ENCODE assay signal across 30 cellular contexts in the genomic region with DNA sequence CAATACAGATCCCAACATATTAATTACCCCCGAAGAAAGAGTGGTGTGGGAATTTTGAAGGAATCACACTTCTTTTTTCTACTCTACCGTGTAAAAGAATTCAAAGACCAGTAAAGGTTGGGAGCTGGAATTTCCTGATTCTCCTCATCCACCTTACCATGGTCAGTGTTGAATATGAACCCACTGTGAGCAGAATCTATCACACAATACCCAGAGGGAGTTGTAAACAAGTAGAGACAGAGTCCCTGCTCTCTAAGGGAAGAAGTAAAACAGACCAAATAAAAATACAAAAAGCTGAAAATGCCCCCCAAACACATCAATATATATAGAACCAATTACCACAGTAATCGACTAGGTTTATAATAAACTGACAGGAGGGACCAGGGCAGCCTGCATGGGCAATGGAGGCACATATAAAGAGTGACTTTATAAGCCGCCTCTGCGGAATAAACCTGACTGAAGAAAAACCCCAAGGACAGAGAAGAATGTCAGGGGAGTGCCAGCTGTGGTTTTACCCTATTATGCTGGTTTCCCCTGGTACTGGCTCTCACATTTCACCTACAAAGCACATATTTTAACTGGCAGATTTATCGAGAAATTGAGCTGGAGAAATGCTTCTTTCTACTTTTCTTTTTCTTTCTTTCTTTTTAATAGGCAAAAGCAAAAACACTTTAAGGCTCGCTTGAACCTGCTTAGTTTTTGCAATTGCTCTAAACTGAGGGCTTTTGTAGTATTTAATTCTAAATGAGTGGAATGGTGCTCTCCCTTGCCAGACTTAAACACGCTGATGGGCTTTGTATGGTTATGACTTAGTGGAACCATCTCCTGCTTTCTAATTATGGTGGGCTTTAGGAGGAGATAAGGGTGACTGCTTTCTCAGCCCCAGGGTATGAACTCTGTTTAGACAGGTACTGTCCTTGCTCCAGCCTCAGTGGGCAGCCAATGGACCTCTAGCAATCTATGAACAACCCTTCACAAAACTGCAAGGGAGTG.
"Had no signal": no experiment of that assay in that cellular context is flagged by ENCODE, and none has a peak within 500 bp of the region (broad histone marks: within the 10 kb centered on the region; RNA-seq: fewer than 3 reads in every experiment).

No MANE protein-coding gene starts in this region.

- H3K9me3 Mint-ChIP-seq: activated B cell treated with CpG ODN at 0.5 μM for 24 hours; activated naive CD8-positive, alpha-beta T cell treated with anti-CD3 and anti-CD28 coated beads for 36 hours; brain; T-helper 2 cell treated with Interferon-gamma antibody and Interleukin-4, amounts not matched to agents 5 μg/mL and 100 μg/mL, for 36 hours had no signal

- H3K4me2 ChIP-seq: hepatocyte, smooth muscle cell had no signal

- DNase-seq: activated B cell treated with CpG ODN at 0.5 μM for 24 hours; activated CD4-positive, alpha-beta T cell treated with anti-CD3 and anti-CD28 coated beads, Interleukin-2, amount 50 U/mL, for 1 hour; activated CD8-positive, alpha-beta memory T cell treated with anti-CD3 and anti-CD28 coated beads, Interleukin-2, amount 10 ng/mL, durations not matched to agents 7 days and 5 days; activated CD8-positive, alpha-beta T cell treated with anti-CD3 and anti-CD28 coated beads, Interleukin-2, amount 10 ng/mL, durations not matched to agents 7 days and 5 days; activated effector memory CD4-positive, alpha-beta T cell treated with Interleukin-2 at 50 U/mL for 16 hours; activated naive CD4-positive, alpha-beta T cell treated with Interleukin-2 at 50 U/mL for 16 hours; activated naive CD8-positive, alpha-beta T cell treated with anti-CD3 and anti-CD28 coated beads for 36 hours; activated T-cell treated with anti-CD3 and anti-CD28 coated beads for 4 hours; adrenal gland; aorta; cortex of kidney; effector memory CD8-positive, alpha-beta T cell; islet precursor cell; left cardiac atrium; midbrain; naive thymus-derived CD4-positive, alpha-beta T cell; ovary; stimulated activated CD4-positive, alpha-beta T cell treated with anti-CD3 and anti-CD28 coated beads, Interleukin-15, amount 100 ng/mL, for 24 hours; stimulated activated CD4-positive, alpha-beta T cell treated with anti-CD3 and anti-CD28 coated beads, Interleukin-2, amount 100 ng/mL, for 24 hours; stimulated activated naive B cell treated with anti-CD40 and anti-IgM and Interleukin-4, amounts not matched to agents 10 μg/mL and 1 μg/mL and 100 μg/mL, for 72 hours; stomach; thyroid gland; upper lobe of left lung had no signal

- H3K27ac ChIP-seq: adrenal gland, gastroesophageal sphincter, hepatocyte, ovary, prostate gland, right atrium auricular region, stomach, thyroid gland, upper lobe of left lung had no signal

- H3K27me3 ChIP-seq: adrenal gland, hepatocyte, ovary, right atrium auricular region, stomach, thyroid gland, upper lobe of left lung had no signal

- H3K36me3 ChIP-seq: adrenal gland, gastroesophageal sphincter, ovary, prostate gland, right atrium auricular region, stomach, thyroid gland, upper lobe of left lung had no signal

- H3K4me3 Mint-ChIP-seq: activated B cell treated with CpG ODN at 0.5 μM for 24 hours; activated CD8-positive, alpha-beta memory T cell treated with anti-CD3 and anti-CD28 coated beads, Interleukin-2, amount 10 ng/mL, durations not matched to agents 7 days and 5 days; activated CD8-positive, alpha-beta T cell treated with anti-CD3 and anti-CD28 coated beads, Interleukin-2, amount 10 ng/mL, durations not matched to agents 7 days and 5 days; activated naive CD8-positive, alpha-beta T cell treated with anti-CD3 and anti-CD28 coated beads for 36 hours; brain; effector memory CD8-positive, alpha-beta T cell; naive thymus-derived CD4-positive, alpha-beta T cell; stimulated activated naive B cell treated with anti-CD40 and anti-IgM and Interleukin-4, amounts not matched to agents 10 μg/mL and 1 μg/mL and 100 μg/mL, for 72 hours; T-helper 2 cell treated with Interferon-gamma antibody and Interleukin-4, amounts not matched to agents 5 μg/mL and 100 μg/mL, for 36 hours had no signal

- H3K36me3 Mint-ChIP-seq: activated CD8-positive, alpha-beta memory T cell treated with anti-CD3 and anti-CD28 coated beads, Interleukin-2, amount 10 ng/mL, durations not matched to agents 7 days and 5 days; activated naive CD8-positive, alpha-beta T cell treated with anti-CD3 and anti-CD28 coated beads for 36 hours; naive thymus-derived CD4-positive, alpha-beta T cell; stimulated activated naive B cell treated with anti-CD40 and anti-IgM and Interleukin-4, amounts not matched to agents 10 μg/mL and 1 μg/mL and 100 μg/mL, for 72 hours had no signal

- H2AFZ ChIP-seq: hepatocyte had no signal

- H3K27ac Mint-ChIP-seq: activated B cell treated with CpG ODN at 0.5 μM for 24 hours; activated CD8-positive, alpha-beta memory T cell treated with anti-CD3 and anti-CD28 coated beads, Interleukin-2, amount 10 ng/mL, durations not matched to agents 7 days and 5 days; activated CD8-positive, alpha-beta T cell treated with anti-CD3 and anti-CD28 coated beads, Interleukin-2, amount 10 ng/mL, durations not matched to agents 7 days and 5 days; activated naive CD8-positive, alpha-beta T cell treated with anti-CD3 and anti-CD28 coated beads for 36 hours; effector memory CD8-positive, alpha-beta T cell; naive thymus-derived CD4-positive, alpha-beta T cell; stimulated activated naive B cell treated with anti-CD40 and anti-IgM and Interleukin-4, amounts not matched to agents 10 μg/mL and 1 μg/mL and 100 μg/mL, for 72 hours; T-helper 2 cell treated with Interferon-gamma antibody and Interleukin-4, amounts not matched to agents 5 μg/mL and 100 μg/mL, for 36 hours had no signal

- H3K9me3 ChIP-seq: adrenal gland, gastroesophageal sphincter, ovary, prostate gland, right atrium auricular region, stomach, thyroid gland, upper lobe of left lung had no signal

- H3K4me3 ChIP-seq: adrenal gland, gastroesophageal sphincter, hepatocyte, ovary, prostate gland, right atrium auricular region, smooth muscle cell, stomach, thyroid gland, upper lobe of left lung had no signal

- ATAC-seq: activated CD8-positive, alpha-beta memory T cell treated with anti-CD3 and anti-CD28 coated beads, Interleukin-2, amount 10 ng/mL, durations not matched to agents 7 days and 5 days; activated CD8-positive, alpha-beta T cell treated with anti-CD3 and anti-CD28 coated beads, Interleukin-2, amount 10 ng/mL, durations not matched to agents 7 days and 5 days; effector memory CD8-positive, alpha-beta T cell; gastroesophageal sphincter; left cardiac atrium; naive thymus-derived CD4-positive, alpha-beta T cell had no signal

- H3K4me1 ChIP-seq: adrenal gland, gastroesophageal sphincter, prostate gland, right atrium auricular region, stomach, thyroid gland, upper lobe of left lung had no signal

- H3K27me3 Mint-ChIP-seq: activated CD8-positive, alpha-beta memory T cell treated with anti-CD3 and anti-CD28 coated beads, Interleukin-2, amount 10 ng/mL, durations not matched to agents 7 days and 5 days; brain had no signal

- H3K79me2 ChIP-seq: hepatocyte had no signal

- H3K4me1 Mint-ChIP-seq: activated B cell treated with CpG ODN at 0.5 μM for 24 hours; activated CD8-positive, alpha-beta memory T cell treated with anti-CD3 and anti-CD28 coated beads, Interleukin-2, amount 10 ng/mL, durations not matched to agents 7 days and 5 days; activated naive CD8-positive, alpha-beta T cell treated with anti-CD3 and anti-CD28 coated beads for 36 hours had no signal
